ENCODE assay signal across 9 cellular contexts in the genomic region with DNA sequence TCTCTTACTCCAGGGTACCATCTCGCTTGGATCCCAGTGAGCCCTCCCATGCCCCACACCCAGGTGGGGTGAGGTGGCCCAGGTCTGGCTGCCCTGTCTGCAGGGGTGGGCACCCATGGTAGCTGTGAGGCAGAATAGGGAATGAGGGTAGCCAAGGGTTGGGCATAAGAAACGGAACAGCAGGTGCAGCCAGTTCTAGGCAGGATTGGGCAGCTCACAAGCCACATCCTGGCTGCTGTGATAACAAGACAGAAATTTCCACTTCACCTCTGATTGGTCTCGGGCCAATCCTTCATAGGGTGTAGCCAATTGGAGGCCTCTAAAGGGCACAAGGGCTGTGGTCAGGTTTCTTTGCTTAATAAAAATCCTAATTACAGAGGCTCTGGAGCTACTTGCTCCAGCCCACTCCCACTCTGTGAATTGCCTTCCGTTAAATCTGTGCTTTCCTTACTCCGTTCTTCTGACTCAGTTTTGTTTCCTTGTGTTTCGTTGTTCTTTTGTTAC. TPM values are rescaled to one million over a fixed set of nuclear protein-coding genes. Genes with fewer than 3 reads are reported as not detected.
A peak's percentile ranks its signal among the peaks of the same experiment; 100 is the strongest.
DNase-seq lines count a peak whose midpoint lies in the region; ATAC-seq and TF ChIP-seq lines count a peak whose summit lies in the region.
"Had no signal": no experiment of that assay in that cellular context is flagged by ENCODE, and none has a peak within 500 bp of the region (broad histone marks: within the 10 kb centered on the region; RNA-seq: fewer than 3 reads in every experiment).

No MANE protein-coding gene starts in this region.

- H3K9ac ChIP-seq in smooth muscle cell (ENCODE audit: low read depth): no peak overlapping the region

- no peaks in the 10 kb centered on the region for H3K4me1 Mint-ChIP-seq in activated T-helper 1 cell treated with anti-CD3 and anti-CD28 coated beads, Interleukin-12 subunit alpha, Interleukin-12 subunit beta, Interleukin-2, Interleukin-4 antibody, amounts not matched to agents 30 ng/mL and 10 ng/mL and 1 ng/mL, durations not matched to agents 14 hours and 24 hours and 36 hours (ENCODE audit: low read depth)

- peak; percentile 58 for ATAC-seq in left lung
- ATAC-seq in HG03571 (IDR thresholded peaks at IDR 0.05; ENCODE audit: unreplicated experiment): no peak

- TF ChIP-seq CTCF in left lung (IDR thresholded peaks at IDR 0.05) (no peak), smooth muscle cell (IDR thresholded peaks at IDR 0.05; ENCODE audit: borderline replicate concordance, insufficient read depth, poor library complexity, severe bottlenecking) (no peak), sigmoid colon (IDR thresholded peaks at IDR 0.05) (no peak)

- H3K4me1 ChIP-seq in left lung: peaks cover 12 to 19% of the 10 kb centered on the region in 2 donors
- peaks cover 3% of the 10 kb centered on the region for H3K4me1 ChIP-seq in smooth muscle cell (ENCODE audit: low read depth)
- peaks cover 0 to 32% (median 28%) of the 10 kb centered on the region in 4 donors for H3K4me1 ChIP-seq in sigmoid colon

- no peak for TF ChIP-seq EP300 in sigmoid colon (IDR thresholded peaks at IDR 0.05)

- intact Hi-C loops in activated T-helper 1 cell treated with anti-CD3 and anti-CD28 coated beads, Interleukin-12 subunit alpha, Interleukin-12 subunit beta, Interleukin-2, Interleukin-4 antibody, amounts not matched to agents 30 ng/mL and 10 ng/mL and 1 ng/mL, durations not matched to agents 14 hours and 24 hours and 36 hours (cut with micrococcal nuclease): loop anchor here (2.0 kb wide), 1 partner anchor 44 kb away; a partner anchor contains a TSS
- intact Hi-C loops in left lung (cut with DNase I): no loop called here
- intact Hi-C loops in sigmoid colon (cut with DNase I): no loop called here

- 74% methylated on average over 6 of the region's 6 CpGs for WGBS in smooth muscle cell (ENCODE audit: low lambda C conversion rate)
- WGBS in sigmoid colon, 2 donors: 24 to 48% methylated on average over 6 of the region's 6 CpGs

- no peak overlapping the region for H3K4me2 ChIP-seq in smooth muscle cell

- H3K79me2 ChIP-seq in smooth muscle cell (ENCODE audit: low read depth): no peaks in the 10 kb centered on the region

- no peaks in the 10 kb centered on the region for H3K9me3 Mint-ChIP-seq in activated T-helper 1 cell treated with anti-CD3 and anti-CD28 coated beads, Interleukin-12 subunit alpha, Interleukin-12 subunit beta, Interleukin-2, Interleukin-4 antibody, amounts not matched to agents 30 ng/mL and 10 ng/mL and 1 ng/mL, durations not matched to agents 14 hours and 24 hours and 36 hours

- H3F3A ChIP-seq in smooth muscle cell (ENCODE audit: low read depth): no peaks in the 10 kb centered on the region

- H3K9me3 ChIP-seq in left lung (no peaks in the 10 kb centered on the region), smooth muscle cell (replicated peaks; ENCODE audit: low read depth) (no peaks in the 10 kb centered on the region), sigmoid colon (no peaks in the 10 kb centered on the region)

- TF ChIP-seq POLR2A in sigmoid colon (IDR thresholded peaks at IDR 0.05): no peak

- H3K36me3 Mint-ChIP-seq in activated T-helper 1 cell treated with anti-CD3 and anti-CD28 coated beads, Interleukin-12 subunit alpha, Interleukin-12 subunit beta, Interleukin-2, Interleukin-4 antibody, amounts not matched to agents 30 ng/mL and 10 ng/mL and 1 ng/mL, durations not matched to agents 14 hours and 24 hours and 36 hours (ENCODE audit: low read depth): no peaks in the 10 kb centered on the region

- no peaks in the 10 kb centered on the region for H4K20me1 ChIP-seq in smooth muscle cell (ENCODE audit: low read depth)

- H3K27ac ChIP-seq in left lung (no peak overlapping the region), smooth muscle cell (ENCODE audit: low read depth) (no peak overlapping the region), sigmoid colon (no peak overlapping the region)
- H3K27ac ChIP-seq: C4-2B had no signal

- H2AFZ ChIP-seq in smooth muscle cell (ENCODE audit: low read depth): no peak overlapping the region

- no peak overlapping the region for H3K4me3 Mint-ChIP-seq in activated T-helper 1 cell treated with anti-CD3 and anti-CD28 coated beads, Interleukin-12 subunit alpha, Interleukin-12 subunit beta, Interleukin-2, Interleukin-4 antibody, amounts not matched to agents 30 ng/mL and 10 ng/mL and 1 ng/mL, durations not matched to agents 14 hours and 24 hours and 36 hours

- no peak overlapping the region for H3K27ac Mint-ChIP-seq in activated T-helper 1 cell treated with anti-CD3 and anti-CD28 coated beads, Interleukin-12 subunit alpha, Interleukin-12 subunit beta, Interleukin-2, Interleukin-4 antibody, amounts not matched to agents 30 ng/mL and 10 ng/mL and 1 ng/mL, durations not matched to agents 14 hours and 24 hours and 36 hours

- H3K27me3 Mint-ChIP-seq in activated T-helper 1 cell treated with anti-CD3 and anti-CD28 coated beads, Interleukin-12 subunit alpha, Interleukin-12 subunit beta, Interleukin-2, Interleukin-4 antibody, amounts not matched to agents 30 ng/mL and 10 ng/mL and 1 ng/mL, durations not matched to agents 14 hours and 24 hours and 36 hours (ENCODE audit: insufficient read depth): peaks cover 34% of the 10 kb centered on the region

- H3K4me3 ChIP-seq in left lung: no peak overlapping the region
- H3K4me3 ChIP-seq in smooth muscle cell: no peak overlapping the region
- H3K4me3 ChIP-seq in sigmoid colon: no peak overlapping the region

- H3K36me3 ChIP-seq in left lung (no peaks in the 10 kb centered on the region), smooth muscle cell (ENCODE audit: low read depth) (no peaks in the 10 kb centered on the region), sigmoid colon (no peaks in the 10 kb centered on the region)

- H3K27me3 ChIP-seq in left lung: peaks cover 29 to 95% of the 10 kb centered on the region in 2 donors
- H3K27me3 ChIP-seq in smooth muscle cell (ENCODE audit: low read depth): peaks cover 33% of the 10 kb centered on the region
- peaks cover 8 to 41% (median 38%) of the 10 kb centered on the region in 3 donors for H3K27me3 ChIP-seq in sigmoid colon

- peak; percentile 41 for DNase-seq in SIG-M5 treated with dmso at 0.1 percent for 504 hours (lab: John Stamatoyannopoulos, UW; ENCODE audit: unreplicated experiment)
- DNase-seq in SIG-M5 (lab: John Stamatoyannopoulos, UW): no peak
- DNase-seq in NCI-H146 treated with DMSO at 0.1 percent for 48 hours (lab: John Stamatoyannopoulos, UW; ENCODE audit: unreplicated experiment): peak; percentile 68
- peak; percentile 7 for DNase-seq in activated T-helper 1 cell treated with anti-CD3 and anti-CD28 coated beads, Interleukin-12 subunit alpha, Interleukin-12 subunit beta, Interleukin-2, Interleukin-4 antibody, amounts not matched to agents 30 ng/mL and 10 ng/mL and 1 ng/mL, durations not matched to agents 14 hours and 24 hours and 36 hours (ENCODE audit: low spot score)
- no peak for DNase-seq in left lung
- DNase-seq in smooth muscle cell (lab: John Stamatoyannopoulos, UW; ENCODE audit: unreplicated experiment): no peak
- DNase-seq in sigmoid colon: no peak

RNA-seq across cellular contexts. Expression of a gene that starts 1.5 kb away (rescaled TPM):
- not detected in 2 replicates for total RNA-seq in activated T-helper 1 cell treated with anti-CD3 and anti-CD28 coated beads, Interleukin-12 subunit alpha, Interleukin-12 subunit beta, Interleukin-2, Interleukin-4 antibody, amounts not matched to agents 30 ng/mL and 10 ng/mL and 1 ng/mL, durations not matched to agents 14 hours and 24 hours and 36 hours
- 1 to 10 TPM; 1.0 to 1.1 TPM for total RNA-seq in left lung
- total RNA-seq in smooth muscle cell: 0.58 and 0.63 TPM in 2 replicates
- polyA plus RNA-seq in smooth muscle cell: 2.9 and 4.7 TPM in 2 replicates
- total RNA-seq in sigmoid colon: 1 to 10 TPM; 3.5 to 5.7 (median 5.0) TPM
- polyA plus RNA-seq in sigmoid colon: 1 to 10 TPM in 2 of 3 donors, not detected in 1; 1.6 to 5.2 TPM

RNA-seq across cellular contexts. Expression of a gene that starts 3.2 kb away (rescaled TPM):
- 0.18 and 0.29 TPM in 2 replicates for total RNA-seq in activated T-helper 1 cell treated with anti-CD3 and anti-CD28 coated beads, Interleukin-12 subunit alpha, Interleukin-12 subunit beta, Interleukin-2, Interleukin-4 antibody, amounts not matched to agents 30 ng/mL and 10 ng/mL and 1 ng/mL, durations not matched to agents 14 hours and 24 hours and 36 hours
- total RNA-seq in left lung (1 to 10 TPM; 3.9 to 8.3 TPM), smooth muscle cell (0.04 and 2.2 TPM in 2 replicates), sigmoid colon (10 to 100 TPM in 2 of 4 donors, 1 to 10 TPM in 2; 6.4 to 24.9 (median 9.5) TPM)
- polyA plus RNA-seq in smooth muscle cell (3.9 TPM in 2 replicates), sigmoid colon (1 to 10 TPM in 2 of 3 donors, under 1 TPM in 1; 0.23 to 4.0 (median 1.8) TPM)

RNA-seq across cellular contexts. Expression of a gene that starts 4.0 kb away (rescaled TPM):
- total RNA-seq in activated T-helper 1 cell treated with anti-CD3 and anti-CD28 coated beads, Interleukin-12 subunit alpha, Interleukin-12 subunit beta, Interleukin-2, Interleukin-4 antibody, amounts not matched to agents 30 ng/mL and 10 ng/mL and 1 ng/mL, durations not matched to agents 14 hours and 24 hours and 36 hours: not detected in 2 replicates
- total RNA-seq in left lung (under 1 TPM; 0.32 to 0.60 TPM), smooth muscle cell (0.18 TPM in 1 of 2 replicates, not detected in the other), sigmoid colon (1 to 10 TPM in 1 of 4 donors, under 1 TPM in 3; 0.71 to 5.5 (median 0.82) TPM)
- polyA plus RNA-seq in smooth muscle cell (0.43 and 0.86 TPM in 2 replicates), sigmoid colon (1 to 10 TPM in 1 of 3 donors, under 1 TPM in 1, not detected in 1; 0.60 to 3.0 TPM)

RNA-seq across cellular contexts. Expression of a gene that starts 44.3 kb away (rescaled TPM):
- 18.0 and 21.2 TPM in 2 replicates for total RNA-seq in activated T-helper 1 cell treated with anti-CD3 and anti-CD28 coated beads, Interleukin-12 subunit alpha, Interleukin-12 subunit beta, Interleukin-2, Interleukin-4 antibody, amounts not matched to agents 30 ng/mL and 10 ng/mL and 1 ng/mL, durations not matched to agents 14 hours and 24 hours and 36 hours
- total RNA-seq in left lung: 10 to 100 TPM; 63.5 to 92.6 TPM
- total RNA-seq in smooth muscle cell: 37.3 and 83.7 TPM in 2 replicates
- polyA plus RNA-seq in smooth muscle cell: 87.3 and 93.9 TPM in 2 replicates
- total RNA-seq in sigmoid colon: 10 to 100 TPM; 38.3 to 82.5 (median 62.1) TPM
- polyA plus RNA-seq in sigmoid colon: 10 to 100 TPM; 12.6 to 74.0 (median 25.7) TPM

RNA-seq across cellular contexts. Expression of a gene that starts 49.7 kb away (rescaled TPM):
- total RNA-seq in activated T-helper 1 cell treated with anti-CD3 and anti-CD28 coated beads, Interleukin-12 subunit alpha, Interleukin-12 subunit beta, Interleukin-2, Interleukin-4 antibody, amounts not matched to agents 30 ng/mL and 10 ng/mL and 1 ng/mL, durations not matched to agents 14 hours and 24 hours and 36 hours: 77.7 and 83.0 TPM in 2 replicates
- total RNA-seq in left lung (10 to 100 TPM; 55.5 to 62.7 TPM), smooth muscle cell (63.3 and 70.6 TPM in 2 replicates), sigmoid colon (100 to 1,000 TPM in 2 of 4 donors, 10 to 100 TPM in 2; 48.9 to 138 (median 88.4) TPM)
- polyA plus RNA-seq in smooth muscle cell (56.2 and 70.2 TPM in 2 replicates), sigmoid colon (10 to 100 TPM; 21.0 to 58.7 (median 28.2) TPM)

Comparison
In these comparisons a context has a peak if more than half of its experiments do, and no peak if none do; other contexts are left out.
1. DNase-seq: peak in SIG-M5 treated with dmso at 0.1 percent for 504 hours (single experiment), NCI-H146 treated with DMSO at 0.1 percent for 48 hours (single experiment) and activated T-helper 1 cell treated with anti-CD3 and anti-CD28 coated beads, Interleukin-12 subunit alpha, Interleukin-12 subunit beta, Interleukin-2, Interleukin-4 antibody, amounts not matched to agents 30 ng/mL and 10 ng/mL and 1 ng/mL, durations not matched to agents 14 hours and 24 hours and 36 hours (single experiment); none in SIG-M5 (single experiment), left lung (0 of 2), smooth muscle cell (single experiment) and sigmoid colon (single experiment).